ENCODE assay signal across 1 cellular context in the genomic region with DNA sequence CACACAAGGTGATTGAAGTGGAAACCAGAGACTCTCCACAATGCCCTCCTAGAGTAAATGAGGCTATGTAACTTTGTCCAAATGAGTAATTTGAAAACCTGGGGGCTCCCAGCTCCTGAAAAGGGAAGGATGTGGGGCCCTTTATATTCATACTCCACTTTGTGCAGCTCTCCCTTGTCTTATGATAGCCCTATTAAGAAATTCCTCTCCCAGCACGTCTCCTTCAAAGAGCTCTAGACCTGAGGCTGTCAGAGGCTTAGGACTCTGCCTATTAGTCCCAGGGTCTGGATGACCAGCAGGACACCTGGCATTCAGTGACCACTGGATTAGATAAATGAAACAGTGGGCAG.
TF ChIP-seq lines count a peak whose summit lies in the region.

No MANE protein-coding gene starts in this region.

TF ChIP-seq in SK-N-SH treated with all-trans-retinoic acid at 6 μM for 48 hours, 23 proteins besides CTCF, POLR2A, EP300 and RAD21 (continued from another document):
- TF ChIP-seq CSRNP3 (CRISPR knock-in tag; IDR thresholded peaks at IDR 0.05) = no peak
- TF ChIP-seq TCF4 (CRISPR knock-in tag; IDR thresholded peaks at IDR 0.05; ENCODE audit: borderline replicate concordance) = no peak
- TF ChIP-seq PPARA (CRISPR knock-in tag; IDR thresholded peaks at IDR 0.05; ENCODE audit: borderline replicate concordance) = no peak
- no peak for TF ChIP-seq ISL1 (CRISPR knock-in tag; IDR thresholded peaks at IDR 0.05)
- no peak for TF ChIP-seq TOX (CRISPR knock-in tag; IDR thresholded peaks at IDR 0.05; ENCODE audit: borderline replicate concordance)
- no peak for TF ChIP-seq ARNTL (CRISPR knock-in tag; IDR thresholded peaks at IDR 0.05; ENCODE audit: borderline replicate concordance, low read depth)
